1 cellular context compared by ENCODE assay signal in genomic region chr20:51739722-51740249, GRCh38.
A peak's percentile ranks its signal among the peaks of the same experiment; 100 is the strongest.
TF ChIP-seq lines count a peak whose summit lies in the region.

No MANE protein-coding gene starts in this region.

TF ChIP-seq in HepG2, 621 proteins besides CTCF, POLR2A, EP300 and RAD21 (continued from another document):
- TF ChIP-seq PBX3 (CRISPR knock-in tag; IDR thresholded peaks at IDR 0.05; ENCODE audit: borderline replicate concordance) (no peak), ZNF720 (CRISPR knock-in tag; IDR thresholded peaks at IDR 0.05) (no peak), RARA (CRISPR knock-in tag; IDR thresholded peaks at IDR 0.05) (peak; percentile 17; the same call in 1 of the 2 replicates), ZNF687 (CRISPR knock-in tag; IDR thresholded peaks at IDR 0.05) (no peak), KAT2B (IDR thresholded peaks at IDR 0.05; ENCODE audit: borderline replicate concordance, low read depth, low read length) (no peak), GLMP (CRISPR knock-in tag; IDR thresholded peaks at IDR 0.05; ENCODE audit: borderline replicate concordance) (no peak), ZNF572 (CRISPR knock-in tag; IDR thresholded peaks at IDR 0.05) (no peak; the same call in 1 of the 2 replicates), GABPA (IDR thresholded peaks at IDR 0.05; ENCODE audit: low read depth, low read length) (no peak), GABPA (CRISPR knock-in tag; IDR thresholded peaks at IDR 0.05; ENCODE audit: low read depth) (no peak), MBNL3 (CRISPR knock-in tag; conservative IDR thresholded peaks at IDR 0.05) (no peak), ZNF556 (CRISPR knock-in tag; IDR thresholded peaks at IDR 0.05; ENCODE audit: borderline replicate concordance) (no peak), ZNF496 (CRISPR knock-in tag; IDR thresholded peaks at IDR 0.05; ENCODE audit: insufficient replicate concordance) (no peak), FOXK1 (CRISPR knock-in tag; IDR thresholded peaks at IDR 0.05; ENCODE audit: borderline replicate concordance, low read depth) (peak; percentile 40; the same call in 1 of the 2 replicates), ZNF441 (CRISPR knock-in tag; IDR thresholded peaks at IDR 0.05; ENCODE audit: borderline replicate concordance) (no peak), PHF21A (CRISPR knock-in tag; IDR thresholded peaks at IDR 0.05) (no peak), CBX1 (IDR thresholded peaks at IDR 0.05; ENCODE audit: low read depth) (peak; percentile 31), AHR (CRISPR knock-in tag; IDR thresholded peaks at IDR 0.05) (no peak), ZNF292 (CRISPR knock-in tag; IDR thresholded peaks at IDR 0.05; ENCODE audit: borderline replicate concordance, low read depth) (peak; percentile 75), ZBTB1 (CRISPR knock-in tag; IDR thresholded peaks at IDR 0.05; ENCODE audit: borderline replicate concordance) (no peak), ZBTB7A (CRISPR knock-in tag; IDR thresholded peaks at IDR 0.05) (peak; percentile 34; the same call in 1 of the 2 replicates), ATF7 (IDR thresholded peaks at IDR 0.05) (no peak), ATF7 (CRISPR knock-in tag; IDR thresholded peaks at IDR 0.05) (peak; percentile 31; the same call in 1 of the 2 replicates), ZNF280D (CRISPR knock-in tag; IDR thresholded peaks at IDR 0.05) (peak; percentile 81; the same call in 1 of the 2 replicates), MZF1 (CRISPR knock-in tag; IDR thresholded peaks at IDR 0.05; ENCODE audit: borderline replicate concordance) (0 out of 2 replicates have a peak, but pooled peaks have one; percentile 52), SP2 (CRISPR knock-in tag; IDR thresholded peaks at IDR 0.05) (0 out of 2 replicates have a peak, but pooled peaks have one; percentile 5), FOXA3 (CRISPR knock-in tag; IDR thresholded peaks at IDR 0.05) (peak; percentile 35; the same call in 1 of the 2 replicates), ZNF543 (CRISPR knock-in tag; IDR thresholded peaks at IDR 0.05) (no peak), HDAC2 (CRISPR knock-in tag; IDR thresholded peaks at IDR 0.05) (peak; percentile 16; the same call in 1 of the 2 replicates), SAP130 (CRISPR knock-in tag; IDR thresholded peaks at IDR 0.05; ENCODE audit: low read depth) (no peak), SAFB2 (CRISPR knock-in tag; IDR thresholded peaks at IDR 0.05; ENCODE audit: borderline replicate concordance, low read depth) (0 out of 2 replicates have a peak, but pooled peaks have one; percentile 67), IKZF5 (CRISPR knock-in tag; IDR thresholded peaks at IDR 0.05) (peak; percentile 68), ZNF770 (CRISPR knock-in tag; IDR thresholded peaks at IDR 0.05) (peak; percentile 99)
